Comparison of ENCODE assay signal across 8 cellular contexts in genomic region chr1:162790985-162791357, GRCh38. TPM values are rescaled to one million over a fixed set of nuclear protein-coding genes. Genes with fewer than 3 reads are reported as not detected.
DNase-seq lines count a peak whose midpoint lies in the region; ATAC-seq and TF ChIP-seq lines count a peak whose summit lies in the region.
"Not testable (repeated sequence)": the region's sequence is repeated elsewhere in the genome, so short reads cannot be mapped to it uniquely, and the experiment has no call there.

No MANE protein-coding gene starts in this region.

- not testable (repeated sequence) for H4K91ac ChIP-seq in trophoblast cell (ENCODE audit: low read depth, low read length)

- H4K8ac ChIP-seq in trophoblast cell (ENCODE audit: low read depth, low read length) = not testable (repeated sequence)

- H2AFZ ChIP-seq in trophoblast cell (ENCODE audit: insufficient read depth, low read length, poor library complexity) = not testable (repeated sequence)

- not testable (repeated sequence) for H3K27me3 ChIP-seq in NT2/D1 (ENCODE audit: insufficient read depth, insufficient read length); endodermal cell (ENCODE audit: control insufficient read depth, insufficient read depth, low read length, poor library complexity, severe bottlenecking); kidney epithelial cell (ENCODE audit: control insufficient read depth, insufficient read depth, low read length); trophoblast cell (ENCODE audit: insufficient read depth, low read length); aorta (ENCODE audit: control insufficient read depth in 1 of 2, insufficient read depth in 2 of 2, low read length in 1 of 2)

- peak overlapping the region; percentile 56 for H3K9ac ChIP-seq in NT2/D1 (ENCODE audit: insufficient read length, low read depth)
- peak overlapping the region; percentile 25 for H3K9ac ChIP-seq in endodermal cell (ENCODE audit: extremely low read depth, low read length, poor library complexity, severe bottlenecking)
- not testable (repeated sequence) for H3K9ac ChIP-seq in trophoblast cell (ENCODE audit: low read length)

- H3K9me3 ChIP-seq in NT2/D1 (ENCODE audit: insufficient read depth, low read length); endodermal cell (ENCODE audit: control insufficient read depth, low read length); trophoblast cell (ENCODE audit: insufficient read depth, low read depth, low read length); aorta (ENCODE audit: control insufficient read depth, low read length): not testable (repeated sequence)

- H3K4me3 ChIP-seq in GM08714 (ENCODE audit: low read length) = peak overlapping the region; percentile 44; the same call in 1 of the 2 replicates
- peak overlapping the region; percentile 67 for H3K4me3 ChIP-seq in NT2/D1 (ENCODE audit: insufficient read length, low read depth)
- peak overlapping the region; percentile 74 for H3K4me3 ChIP-seq in endodermal cell (ENCODE audit: low read length)
- H3K4me3 ChIP-seq in kidney epithelial cell (ENCODE audit: low read depth, low read length) = peak overlapping the region; percentile 53
- H3K4me3 ChIP-seq in trophoblast cell (ENCODE audit: low read depth, low read length) = not testable (repeated sequence)
- peak overlapping the region in 1 of 2 donors; percentile 26 for H3K4me3 ChIP-seq in aorta (ENCODE audit: low read length in 2 of 2)

- H2BK12ac ChIP-seq in trophoblast cell (ENCODE audit: low read length) = not testable (repeated sequence)

- not testable (repeated sequence) for H3K4me1 Mint-ChIP-seq in activated T-helper 1 cell treated with anti-CD3 and anti-CD28 coated beads, Interleukin-12 subunit alpha, Interleukin-12 subunit beta, Interleukin-2, Interleukin-4 antibody, amounts not matched to agents 30 ng/mL and 10 ng/mL and 1 ng/mL, durations not matched to agents 14 hours and 24 hours and 36 hours (ENCODE audit: low read depth)
- peaks cover 12% of the 10 kb centered on the region for H3K4me1 Mint-ChIP-seq in endodermal cell

- H3K27ac ChIP-seq in endodermal cell (ENCODE audit: low read depth, low read length); aorta (ENCODE audit: low read depth in 1 of 2, low read length in 2 of 2): not testable (repeated sequence)
- H3K27ac ChIP-seq in trophoblast cell (ENCODE audit: low read depth, low read length) = peak overlapping the region; percentile 53

- H2BK120ac ChIP-seq in trophoblast cell (ENCODE audit: insufficient read depth, low read length, poor library complexity) = not testable (repeated sequence)

- H3K79me2 ChIP-seq in trophoblast cell (ENCODE audit: control insufficient read depth, insufficient read depth, low read length, poor library complexity) = not testable (repeated sequence)

- H2BK5ac ChIP-seq in trophoblast cell (ENCODE audit: low read depth, low read length, poor library complexity) = not testable (repeated sequence)

- WGBS in endodermal cell (ENCODE audit: insufficient coverage in 1 of 2, insufficient read length in 1 of 2), 2 experiments = 0% methylated on average over 5 of the region's 8 CpGs; no CpG with 5 or more reads in 1 of the 2 experiments
- no CpG with 5 or more reads among the region's 8 CpGs for WGBS in trophoblast cell (ENCODE audit: extremely low coverage, insufficient coverage, insufficient read length)
- 0 to 1% methylated on average over 7 of the region's 8 CpGs for whole genome bisulfite sequencing in aorta, 2 donors

- peak overlapping the region; percentile 87 for H3K4me3 Mint-ChIP-seq in activated T-helper 1 cell treated with anti-CD3 and anti-CD28 coated beads, Interleukin-12 subunit alpha, Interleukin-12 subunit beta, Interleukin-2, Interleukin-4 antibody, amounts not matched to agents 30 ng/mL and 10 ng/mL and 1 ng/mL, durations not matched to agents 14 hours and 24 hours and 36 hours
- peak overlapping the region; percentile 82 for H3K4me3 Mint-ChIP-seq in endodermal cell

- intact Hi-C loops in activated T-helper 1 cell treated with anti-CD3 and anti-CD28 coated beads, Interleukin-12 subunit alpha, Interleukin-12 subunit beta, Interleukin-2, Interleukin-4 antibody, amounts not matched to agents 30 ng/mL and 10 ng/mL and 1 ng/mL, durations not matched to agents 14 hours and 24 hours and 36 hours (cut with micrococcal nuclease) = loop anchor here (5.0 kb wide), 2 partner anchors 294 to 531 kb away; partner anchors contain the start of genes NUF2 and UHMK1
- intact Hi-C loops in aorta (cut with DNase I) = not testable (repeated sequence)

- H3K27ac Mint-ChIP-seq in activated T-helper 1 cell treated with anti-CD3 and anti-CD28 coated beads, Interleukin-12 subunit alpha, Interleukin-12 subunit beta, Interleukin-2, Interleukin-4 antibody, amounts not matched to agents 30 ng/mL and 10 ng/mL and 1 ng/mL, durations not matched to agents 14 hours and 24 hours and 36 hours = peak overlapping the region; percentile 92
- H3K27ac Mint-ChIP-seq in endodermal cell = peak overlapping the region; percentile 98

- not testable (repeated sequence) for H3K14ac ChIP-seq in trophoblast cell (ENCODE audit: low read length)

- H3K36me3 ChIP-seq in NT2/D1 (ENCODE audit: insufficient read depth, insufficient read length, low read length); endodermal cell (ENCODE audit: control insufficient read depth, insufficient read depth, low read length); kidney epithelial cell (ENCODE audit: control insufficient read depth, insufficient read depth, low read length); trophoblast cell (ENCODE audit: control insufficient read depth in 1 of 2, insufficient read depth in 2 of 2, low read length in 2 of 2); aorta (ENCODE audit: control insufficient read depth in 1 of 2, insufficient read depth in 2 of 2, low read length in 1 of 2): not testable (repeated sequence)

- H3K4me2 ChIP-seq in trophoblast cell (ENCODE audit: low read length) = peak overlapping the region; percentile 67

- not testable (repeated sequence) for H2AK5ac ChIP-seq in trophoblast cell (ENCODE audit: low read length)

- H3K18ac ChIP-seq in trophoblast cell (ENCODE audit: low read length) = not testable (repeated sequence)

- H3K79me1 ChIP-seq in trophoblast cell (ENCODE audit: low read length) = not testable (repeated sequence)

- H3K4me1 ChIP-seq in NT2/D1 (ENCODE audit: insufficient read depth, insufficient read length); endodermal cell (ENCODE audit: control insufficient read depth, insufficient read depth, low read length); trophoblast cell (ENCODE audit: control insufficient read depth in 1 of 2, insufficient read depth in 2 of 2, low read length in 2 of 2); aorta (ENCODE audit: control insufficient read depth in 1 of 2, insufficient read depth in 2 of 2, low read length in 2 of 2): not testable (repeated sequence)

- H3K27me3 Mint-ChIP-seq in activated T-helper 1 cell treated with anti-CD3 and anti-CD28 coated beads, Interleukin-12 subunit alpha, Interleukin-12 subunit beta, Interleukin-2, Interleukin-4 antibody, amounts not matched to agents 30 ng/mL and 10 ng/mL and 1 ng/mL, durations not matched to agents 14 hours and 24 hours and 36 hours (ENCODE audit: insufficient read depth); endodermal cell (ENCODE audit: insufficient read depth): not testable (repeated sequence)

- H4K12ac ChIP-seq in trophoblast cell (ENCODE audit: low read depth, low read length) = not testable (repeated sequence)

- not testable (repeated sequence) for H3K4ac ChIP-seq in trophoblast cell (ENCODE audit: low read depth, low read length)

- ATAC-seq in aorta (ENCODE audit: low FRiP score) = peak; percentile 48

- H3K9me3 Mint-ChIP-seq in activated T-helper 1 cell treated with anti-CD3 and anti-CD28 coated beads, Interleukin-12 subunit alpha, Interleukin-12 subunit beta, Interleukin-2, Interleukin-4 antibody, amounts not matched to agents 30 ng/mL and 10 ng/mL and 1 ng/mL, durations not matched to agents 14 hours and 24 hours and 36 hours; endodermal cell: not testable (repeated sequence)

- not testable (repeated sequence) for H3K36me3 Mint-ChIP-seq in activated T-helper 1 cell treated with anti-CD3 and anti-CD28 coated beads, Interleukin-12 subunit alpha, Interleukin-12 subunit beta, Interleukin-2, Interleukin-4 antibody, amounts not matched to agents 30 ng/mL and 10 ng/mL and 1 ng/mL, durations not matched to agents 14 hours and 24 hours and 36 hours (ENCODE audit: low read depth); endodermal cell (ENCODE audit: low read depth)

- not testable (repeated sequence) for TF ChIP-seq CTCF in endodermal cell (conservative IDR thresholded peaks at IDR 0.05); kidney epithelial cell (IDR thresholded peaks at IDR 0.05; ENCODE audit: insufficient read depth, low read length, poor library complexity, severe bottlenecking)

- DNase-seq in LHCN-M2 (ENCODE audit: low read depth) (peak; percentile 12), trophoblast cell (peak in 1 of 2 donors; percentile 13)
- DNase-seq in NT2/D1 (ENCODE audit: low read depth, low spot score); activated T-helper 1 cell treated with anti-CD3 and anti-CD28 coated beads, Interleukin-12 subunit alpha, Interleukin-12 subunit beta, Interleukin-2, Interleukin-4 antibody, amounts not matched to agents 30 ng/mL and 10 ng/mL and 1 ng/mL, durations not matched to agents 14 hours and 24 hours and 36 hours (ENCODE audit: low spot score); endodermal cell; kidney epithelial cell (ENCODE audit: low read depth); aorta: not testable (repeated sequence)

- not testable (repeated sequence) for H3K23ac ChIP-seq in trophoblast cell (ENCODE audit: low read length)

RNA-seq across cellular contexts. Expression of gene HSD17B7, which starts 0.5 kb away (rescaled TPM):
- total RNA-seq in LHCN-M2 (2014; rRNA removed) = 8.1 and 12.4 TPM in 2 replicates
- 6.3 TPM for polyA plus RNA-seq in LHCN-M2 (2012)
- total RNA-seq in activated T-helper 1 cell treated with anti-CD3 and anti-CD28 coated beads, Interleukin-12 subunit alpha, Interleukin-12 subunit beta, Interleukin-2, Interleukin-4 antibody, amounts not matched to agents 30 ng/mL and 10 ng/mL and 1 ng/mL, durations not matched to agents 14 hours and 24 hours and 36 hours = 24.7 and 31.9 TPM in 2 replicates
- total RNA-seq in endodermal cell = 10 to 100 TPM; 30.0 to 33.2 TPM
- 37.6 TPM for polyA plus RNA-seq in endodermal cell (2013, experiment 1 of 2)
- 36.3 TPM for polyA plus RNA-seq in endodermal cell (2013, experiment 2 of 2)
- total RNA-seq in kidney epithelial cell = 23.1 and 32.3 TPM in 2 replicates
- 24.5 and 26.7 TPM in 2 replicates for polyA plus RNA-seq in trophoblast cell (2013)
- 10 to 100 TPM; 12.8 to 15.4 TPM for total RNA-seq in aorta
- 10 to 100 TPM in 1 of 2 donors, 1 to 10 TPM in 1; 3.6 to 15.0 TPM for polyA plus RNA-seq in aorta
